In the genomic region with DNA sequence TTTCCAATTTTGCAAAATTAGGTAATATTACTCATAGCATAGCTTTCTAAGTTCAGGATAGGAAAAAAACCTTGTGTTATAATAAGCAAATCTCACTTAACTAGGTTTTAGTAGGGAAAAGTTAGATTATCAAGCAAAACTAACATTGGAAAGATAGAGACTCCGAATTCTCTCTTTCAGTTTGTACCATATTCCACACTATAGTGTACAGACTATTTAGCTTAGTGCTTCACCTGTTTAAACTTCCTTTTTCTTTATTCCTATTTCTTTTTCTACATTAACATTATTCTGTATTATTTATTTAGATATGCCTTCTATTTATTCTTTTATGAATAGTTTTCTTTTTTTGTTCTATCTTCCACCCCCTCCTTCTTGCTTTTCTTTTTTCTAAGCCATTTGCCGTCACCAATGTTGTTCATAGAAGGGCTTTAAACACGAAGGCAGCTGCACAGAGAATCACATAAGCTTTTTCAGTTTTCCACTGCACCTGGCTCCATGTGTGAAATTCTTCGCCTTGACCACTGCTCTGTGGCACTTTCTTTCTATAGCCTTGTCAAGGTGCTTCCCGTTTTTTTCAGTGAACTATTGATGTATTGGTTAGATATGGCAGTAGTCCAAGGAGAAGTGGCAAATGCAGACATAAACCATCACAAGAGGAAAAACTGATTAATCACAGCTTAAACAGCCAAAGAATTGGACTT, we compare ENCODE assay signal across 20 cellular contexts.
DNase-seq lines count a peak whose midpoint lies in the region; ATAC-seq lines count a peak whose summit lies in the region.
"Had no signal": no experiment of that assay in that cellular context is flagged by ENCODE, and none has a peak within 500 bp of the region (broad histone marks: within the 10 kb centered on the region; RNA-seq: fewer than 3 reads in every experiment).

No MANE protein-coding gene starts in this region.

- DNase-seq in NOMO-1 treated with DMSO at 0.1 percent for 48 hours (lab: John Stamatoyannopoulos, UW; ENCODE audit: unreplicated experiment) (peak; percentile 3), NOMO-1 (lab: John Stamatoyannopoulos, UW; ENCODE audit: unreplicated experiment in 2 of 2) (no peak), SHP77 (lab: John Stamatoyannopoulos, UW) (peak; percentile 49 to 59), globus pallidus (ENCODE audit: low spot score) (peak; percentile 60), AG20443 (ENCODE audit: low spot score) (no peak)
- DNase-seq in activated CD4-positive, alpha-beta T cell treated with anti-CD3 and anti-CD28 coated beads for 4 hours: no peak
- DNase-seq: activated CD4-positive, CD25-positive, alpha-beta regulatory T cell treated with anti-CD3 and anti-CD28 coated beads, Interleukin-2, amount 50 U/mL, for 72 hours; activated CD8-positive, alpha-beta memory T cell treated with anti-CD3 and anti-CD28 coated beads, Interleukin-2, amount 50 U/mL, for 4 hours; activated naive CD4-positive, alpha-beta T cell; CD8-positive, alpha-beta memory T cell; esophagus squamous epithelium; HCEC 1CT; MM.1S; NCI-H226; right lobe of liver; stimulated activated CD4-positive, alpha-beta T cell treated with anti-CD3 and anti-CD28 coated beads, Interleukin-2, amount 100 ng/mL, for 24 hours; T-helper 1 cell; tibial artery had no signal

- no peak for ATAC-seq in GM21825 (IDR thresholded peaks at IDR 0.05; ENCODE audit: unreplicated experiment)
- ATAC-seq in HG03139 (IDR thresholded peaks at IDR 0.05; ENCODE audit: unreplicated experiment): no peak
- ATAC-seq: right lobe of liver had no signal

Comparison
In these comparisons a context has a peak if more than half of its experiments do, and no peak if none do; other contexts are left out.
1. DNase-seq: peak in NOMO-1 treated with DMSO at 0.1 percent for 48 hours (single experiment), SHP77 (2 of 2) and globus pallidus (single experiment); none in NOMO-1 (0 of 2), activated CD4-positive, alpha-beta T cell treated with anti-CD3 and anti-CD28 coated beads for 4 hours (0 of 2) and AG20443 (single experiment).